In the genomic region with DNA sequence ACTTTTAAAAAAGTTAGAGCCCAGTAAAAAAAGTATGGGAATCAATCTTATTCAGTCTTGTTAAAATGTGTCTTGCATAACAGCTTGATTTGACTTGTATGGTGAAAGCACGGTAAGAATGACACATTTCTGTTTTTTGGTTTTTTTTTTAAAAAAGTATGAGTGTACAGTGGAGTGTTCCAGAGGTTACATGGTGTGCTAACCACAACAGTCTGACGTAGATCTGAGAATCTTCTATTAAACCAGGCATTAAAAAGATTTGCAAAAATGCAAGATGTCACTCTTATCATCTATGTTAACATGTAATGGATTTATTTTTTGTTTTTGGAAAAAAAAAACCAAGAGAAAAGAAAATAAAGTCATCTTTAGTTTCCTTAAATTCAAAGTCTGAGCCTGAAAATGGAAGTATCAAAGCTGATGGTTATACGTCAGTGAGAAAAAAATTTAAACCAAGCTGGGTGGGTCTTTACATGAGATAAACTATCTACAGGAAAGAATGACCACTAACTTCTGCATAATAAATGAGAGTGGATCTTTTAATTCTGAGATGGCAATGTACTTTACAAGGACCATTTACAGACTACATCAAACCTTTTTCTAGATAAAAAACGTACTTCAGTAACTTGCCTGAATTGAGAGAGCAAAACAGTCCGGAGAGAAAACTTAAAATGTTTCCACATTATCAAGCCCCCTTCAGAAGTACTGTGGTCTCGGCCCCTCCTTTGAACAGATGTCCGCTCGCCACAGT, we compare ENCODE assay signal across 8 cellular contexts. TPM values are rescaled to one million over a fixed set of nuclear protein-coding genes. Genes with fewer than 3 reads are reported as not detected.
DNase-seq lines count a peak whose midpoint lies in the region; ATAC-seq and TF ChIP-seq lines count a peak whose summit lies in the region.

No MANE protein-coding gene starts in this region.

- H3K27ac ChIP-seq in PC-3 (ENCODE audit: low read length) (peak overlapping the region; percentile 94), cingulate gyrus (ENCODE audit: low read depth, low read length) (peak overlapping the region; percentile 96), urinary bladder (ENCODE audit: low read depth) (peak overlapping the region; percentile 98)

- H3K27ac Mint-ChIP-seq in memory B cell = peak overlapping the region; percentile 99

- H3F3A ChIP-seq in PC-3 (ENCODE audit: low read length, unreplicated experiment) = no peaks in the 10 kb centered on the region

- no peaks in the 10 kb centered on the region for H3K27me3 ChIP-seq in PC-3 (ENCODE audit: low read length)

- no peaks in the 10 kb centered on the region for H3K9me3 ChIP-seq in PC-3 (ENCODE audit: low read length)

- peak overlapping the region; percentile 93 for H3K4me3 Mint-ChIP-seq in memory B cell

- POLR2A ChIA-PET in PC-3 (lab: Charles Lee; ENCODE audit: unreplicated experiment) = interaction anchor here (0.5 to 0.7 kb wide), 5 partner anchors 71 to 1434 kb away, joined by 3 to 10 read pairs (median 3); partner anchors contain the start of gene USP8
- POLR2A ChIA-PET in GM10248 (lab: Yijun Ruan, JAX) = interaction anchor here (0.5 kb wide), 1 partner anchor 20 kb away, joined by 3 read pairs; no protein-coding TSS in a partner anchor

- no peaks in the 10 kb centered on the region for H3K9me2 ChIP-seq in PC-3 (replicated peaks; ENCODE audit: low read length)

- intact Hi-C loops in PC-3 (cut with micrococcal nuclease) = loop anchor here (10.0 kb wide), 1 partner anchor 151 kb away; no protein-coding TSS in a partner anchor

- peaks cover 6% of the 10 kb centered on the region; the same call in 1 of the 2 replicates for H3K36me3 ChIP-seq in PC-3 (ENCODE audit: low read depth, low read length)
- H3K36me3 ChIP-seq in urinary bladder (ENCODE audit: insufficient read depth) = no peaks in the 10 kb centered on the region

- BruUV-seq in PC-3 (replicated peaks; lab: Mats Ljungman, UMichigan) = TSS peak; percentile 53

- H3K79me2 ChIP-seq in PC-3 (ENCODE audit: low read length) = peaks cover 98% of the 10 kb centered on the region

- peak overlapping the region; percentile 99 for H3K9ac ChIP-seq in PC-3 (ENCODE audit: low read length)

- peak overlapping the region; percentile 93 for H3K4me2 ChIP-seq in PC-3 (ENCODE audit: low read length)

- H3K9me3 Mint-ChIP-seq in memory B cell = no peaks in the 10 kb centered on the region

- ATAC-seq in GM21528 (IDR thresholded peaks at IDR 0.05; ENCODE audit: low FRiP score, unreplicated experiment) (peak; percentile 3), PC-3 (no peak), memory B cell (ENCODE audit: low read depth) (peak; percentile 42)

- peaks cover 44% of the 10 kb centered on the region for H4K20me1 ChIP-seq in PC-3 (ENCODE audit: low read length)

- TF ChIP-seq CTCF in PC-3 (conservative IDR thresholded peaks at IDR 0.05; ENCODE audit: low read depth, low read length) (no peak), GM10248 (IDR thresholded peaks at IDR 0.05; ENCODE audit: control extremely low read depth, extremely low read depth, low read depth, missing control alignments) (no peak)

- H3K27me3 Mint-ChIP-seq in memory B cell = no peaks in the 10 kb centered on the region

- no peak overlapping the region for H2AFZ ChIP-seq in PC-3 (ENCODE audit: low read length)

- peaks cover 10% of the 10 kb centered on the region for H3K36me3 Mint-ChIP-seq in memory B cell

- WGBS in urinary bladder = 2% methylated on average over 8 of the region's 8 CpGs

- DNase-seq in ACHN (peak; percentile 60), PC-3 (peak; percentile 51), memory B cell (ENCODE audit: low spot score in 2 of 2) (peak in 1 of 2 donors; percentile 8), GM10248 (ENCODE audit: extremely low spot score) (no peak), nucleus accumbens (lab: John Stamatoyannopoulos, UW) (no peak)

- CTCF ChIA-PET in PC-3 (lab: Charles Lee) (no interaction called here), GM10248 (lab: Yijun Ruan, JAX) (no interaction called here)

- H3K4me3 ChIP-seq in PC-3 (ENCODE audit: low read length) (peak overlapping the region; percentile 94), urinary bladder (ENCODE audit: low read depth, low read length) (peak overlapping the region; percentile 91)

- H3K4me1 Mint-ChIP-seq in memory B cell = peaks cover 32% of the 10 kb centered on the region

- in situ Hi-C loops in ACHN (cut with HindIII; ENCODE audit: low pct_ligation_motif_present, low pct_unique_long_range_greater_than_20kb, low sequenced_read_pairs) = no loop called here

- H3K4me1 ChIP-seq in PC-3 (ENCODE audit: insufficient read depth, low read length) = peaks cover 36% of the 10 kb centered on the region
- no peaks in the 10 kb centered on the region for H3K4me1 ChIP-seq in urinary bladder (ENCODE audit: insufficient read depth)

RNA-seq across cellular contexts. Expression of gene GABPB1, which starts 1.6 kb away (rescaled TPM):
- total RNA-seq in PC-3 (2014; rRNA removed) = 34.2 and 39.7 TPM in 2 replicates
- 47.2 TPM for total RNA-seq in urinary bladder
- 10.0 TPM for polyA plus RNA-seq in urinary bladder

Comparison
In these comparisons a context has a peak if more than half of its experiments do, and no peak if none do; other contexts are left out.
1. DNase-seq: peak in ACHN (single experiment) and PC-3 (single experiment); none in GM10248 (single experiment) and nucleus accumbens (0 of 56).
2. Peak in every context shown above with its lines, with median percentiles within 50 percentile points of each other: H3K27ac ChIP-seq.